Comparison of ENCODE assay signal across 8 cellular contexts in the genomic region with DNA sequence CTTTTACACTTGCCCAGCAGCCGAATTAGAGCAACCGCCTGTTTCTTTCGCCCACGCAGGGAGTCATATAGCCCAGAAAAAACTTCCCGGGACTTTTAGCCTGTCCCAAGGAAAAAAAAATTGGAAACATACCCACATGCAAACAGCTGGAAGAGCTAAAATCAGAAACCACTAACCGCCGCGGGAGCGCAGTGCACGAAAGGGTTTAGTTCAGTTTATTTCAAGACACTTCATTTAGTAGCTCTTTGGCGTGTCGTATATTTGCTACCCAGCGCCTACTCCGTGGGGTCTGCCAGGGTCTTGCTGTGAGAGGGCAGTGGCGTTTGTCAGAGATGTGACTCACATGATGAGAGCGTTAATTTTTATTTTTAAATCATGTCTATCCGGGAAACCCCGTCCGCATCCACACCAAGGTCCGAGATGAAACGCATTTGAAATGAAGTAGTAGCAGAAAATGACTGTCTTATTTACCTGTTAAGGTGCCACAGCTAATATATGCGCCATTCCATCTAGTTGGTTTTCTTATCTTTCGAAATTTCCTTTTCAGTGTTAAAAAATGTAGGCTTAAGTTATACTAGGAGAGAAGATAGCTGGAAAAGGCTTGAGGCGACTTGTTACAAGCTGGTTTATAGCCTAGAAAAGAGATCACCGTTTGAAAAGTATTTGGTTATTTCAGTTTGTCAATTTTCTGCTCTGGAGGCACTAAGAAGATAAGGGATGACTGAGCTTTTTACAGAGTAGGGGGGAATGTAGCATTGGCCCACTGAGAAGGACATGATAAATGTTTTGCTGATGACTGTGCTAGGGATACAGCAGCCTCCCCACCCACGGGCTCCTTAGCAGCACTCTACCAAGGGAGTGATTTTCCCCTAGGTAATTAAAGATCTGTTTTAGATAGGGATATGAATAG. TPM values are rescaled to one million over a fixed set of nuclear protein-coding genes. Genes with fewer than 3 reads are reported as not detected.
DNase-seq lines count a peak whose midpoint lies in the region; ATAC-seq and TF ChIP-seq lines count a peak whose summit lies in the region.

No MANE protein-coding gene starts in this region.

- no peaks in the 10 kb centered on the region for H3K9me3 ChIP-seq in CD4-positive, CD25-positive, alpha-beta regulatory T cell (ENCODE audit: control insufficient read depth in 2 of 2, low read length in 2 of 2)
- no peaks in the 10 kb centered on the region for H3K9me3 ChIP-seq in left ventricle myocardium inferior (replicated peaks)

- H3K4me3 Mint-ChIP-seq in CD4-positive, CD25-positive, alpha-beta regulatory T cell: peak overlapping the region; percentile 70 to 88 (median 82)
- H3K4me3 Mint-ChIP-seq in activated T-cell treated with anti-CD3 and anti-CD28 coated beads, Interleukin-2, amount 50 U/mL, for 4 hours: peak overlapping the region; percentile 77

- H3K27me3 ChIP-seq in CD4-positive, CD25-positive, alpha-beta regulatory T cell (ENCODE audit: control insufficient read depth, insufficient read depth, low read length): peaks cover 30% of the 10 kb centered on the region
- peaks cover 23% of the 10 kb centered on the region for H3K27me3 ChIP-seq in left ventricle myocardium inferior (ENCODE audit: low read depth)

- peak overlapping the region in 1 of 3 donors; percentile 14 for H3K27ac Mint-ChIP-seq in CD4-positive, CD25-positive, alpha-beta regulatory T cell

- no peak overlapping the region for H3K27ac ChIP-seq in CD4-positive, CD25-positive, alpha-beta regulatory T cell (ENCODE audit: insufficient read depth, low read length, poor library complexity, severe bottlenecking)
- H3K27ac ChIP-seq in left ventricle myocardium inferior (replicated peaks): peak overlapping the region; percentile 69

- H3K27me3 Mint-ChIP-seq in CD4-positive, CD25-positive, alpha-beta regulatory T cell: peaks cover 60% of the 10 kb centered on the region
- H3K27me3 Mint-ChIP-seq in activated T-cell treated with anti-CD3 and anti-CD28 coated beads, Interleukin-2, amount 50 U/mL, for 4 hours (ENCODE audit: low read depth): peaks cover 24% of the 10 kb centered on the region

- no peaks in the 10 kb centered on the region for H3K9me3 Mint-ChIP-seq in CD4-positive, CD25-positive, alpha-beta regulatory T cell
- H3K9me3 Mint-ChIP-seq in activated T-cell treated with anti-CD3 and anti-CD28 coated beads, Interleukin-2, amount 50 U/mL, for 4 hours: no peaks in the 10 kb centered on the region

- no peak for ATAC-seq in CD4-positive, CD25-positive, alpha-beta regulatory T cell (ENCODE audit: low read depth in 2 of 2)
- ATAC-seq in activated T-cell treated with anti-CD3 and anti-CD28 coated beads, Interleukin-2, amount 50 U/mL, for 4 hours: no peak
- no peak for ATAC-seq in GM19324 (IDR thresholded peaks at IDR 0.05; ENCODE audit: low FRiP score, unreplicated experiment)
- ATAC-seq in HG03469 (IDR thresholded peaks at IDR 0.05; ENCODE audit: unreplicated experiment): no peak

- intact Hi-C loops in left ventricle myocardium inferior (cut with micrococcal nuclease): no loop called here

- no peaks in the 10 kb centered on the region for H3K36me3 ChIP-seq in CD4-positive, CD25-positive, alpha-beta regulatory T cell (ENCODE audit: control insufficient read depth, insufficient read depth, low read length)
- no peaks in the 10 kb centered on the region for H3K36me3 ChIP-seq in left ventricle myocardium inferior

- peaks cover 7 to 23% (median 17%) of the 10 kb centered on the region in 4 donors for H3K4me1 Mint-ChIP-seq in CD4-positive, CD25-positive, alpha-beta regulatory T cell
- peaks cover 18% of the 10 kb centered on the region for H3K4me1 Mint-ChIP-seq in activated T-cell treated with anti-CD3 and anti-CD28 coated beads, Interleukin-2, amount 50 U/mL, for 4 hours (ENCODE audit: low read depth)

- TF ChIP-seq CTCF in left ventricle myocardium inferior (IDR thresholded peaks at IDR 0.05; ENCODE audit: borderline replicate concordance) (no peak), retinal pigment epithelial cell (conservative IDR thresholded peaks at IDR 0.05; ENCODE audit: low read depth, low read length) (no peak)

- H3K4me3 ChIP-seq in CD4-positive, CD25-positive, alpha-beta regulatory T cell (ENCODE audit: low read depth, low read length): no peak overlapping the region
- H3K4me3 ChIP-seq in left ventricle myocardium inferior: peak overlapping the region; percentile 87
- H3K4me3 ChIP-seq in retinal pigment epithelial cell (ENCODE audit: low read length): peak overlapping the region; percentile 92

- peaks cover 5% of the 10 kb centered on the region for H3K36me3 Mint-ChIP-seq in CD4-positive, CD25-positive, alpha-beta regulatory T cell
- H3K36me3 Mint-ChIP-seq in activated T-cell treated with anti-CD3 and anti-CD28 coated beads, Interleukin-2, amount 50 U/mL, for 4 hours (ENCODE audit: insufficient read depth): no peaks in the 10 kb centered on the region

- DNase-seq in CD4-positive, CD25-positive, alpha-beta regulatory T cell: peak in 1 of 3 donors; percentile 13
- DNase-seq in HT-29 (ENCODE audit: low spot score) (peak; percentile 90), left ventricle myocardium inferior (no peak), retinal pigment epithelial cell (ENCODE audit: low read depth) (no peak), GDM1 (lab: John Stamatoyannopoulos, UW) (no peak)
- DNase-seq in activated T-cell treated with anti-CD3 and anti-CD28 coated beads, Interleukin-2, amount 50 U/mL, for 4 hours: no peak

- peaks cover 14% of the 10 kb centered on the region for H3K4me1 ChIP-seq in CD4-positive, CD25-positive, alpha-beta regulatory T cell (ENCODE audit: control insufficient read depth, insufficient read depth, low read length, poor library complexity, severe bottlenecking)
- H3K4me1 ChIP-seq in left ventricle myocardium inferior: peaks cover 26% of the 10 kb centered on the region

RNA-seq across cellular contexts. Expression of gene KLF5, which starts 1.7 kb away (rescaled TPM):
- 3.5 TPM for total RNA-seq in CD4-positive, CD25-positive, alpha-beta regulatory T cell
- polyA plus RNA-seq in CD4-positive, CD25-positive, alpha-beta regulatory T cell: under 1 TPM in 3 of 4 donors, not detected in 1; 0.30 to 0.61 (median 0.44) TPM
- total RNA-seq in HT-29 (2014; rRNA removed; shearing (Covaris generic)): 129 and 135 TPM in 2 replicates
- total RNA-seq in activated T-cell treated with anti-CD3 and anti-CD28 coated beads, Interleukin-2, amount 50 U/mL, for 4 hours: 1 to 10 TPM; 2.2 to 4.3 (median 2.4) TPM
- 1.1 TPM for total RNA-seq in left ventricle myocardium inferior

Comparison
In these comparisons a context has a peak if more than half of its experiments do, and no peak if none do; other contexts are left out.
1. RNA of gene KLF5, which starts 1.7 kb away (total RNA-seq): 129 to 135 TPM in HT-29; 3.5 TPM in CD4-positive, CD25-positive, alpha-beta regulatory T cell (single experiment), 2.2 to 4.3 TPM in activated T-cell treated with anti-CD3 and anti-CD28 coated beads, Interleukin-2, amount 50 U/mL, for 4 hours and 1.1 TPM in left ventricle myocardium inferior (single experiment); every median in the first group is over 10 times any median in the second.